ENCODE assay signal across 3 cellular contexts in the genomic region with DNA sequence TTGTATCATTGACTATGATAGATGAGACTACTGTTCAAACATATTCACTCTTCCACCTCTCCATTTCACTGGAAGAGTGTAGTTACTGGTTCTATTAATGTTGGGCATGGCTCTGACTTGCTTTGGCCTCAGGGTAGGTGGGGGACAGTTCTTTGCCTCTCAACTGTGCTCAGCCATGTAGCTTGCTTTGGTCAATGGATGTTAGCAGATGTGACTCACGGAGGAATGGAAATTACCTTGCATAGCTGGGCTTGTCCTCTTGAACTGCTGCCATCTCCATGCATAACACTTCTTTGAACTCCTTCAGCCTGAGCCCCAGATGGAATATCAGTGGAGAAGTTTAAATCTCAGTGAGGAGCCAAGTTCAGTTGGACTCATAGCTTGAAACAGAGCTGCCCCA. TPM values are rescaled to one million over a fixed set of nuclear protein-coding genes. Genes with fewer than 3 reads are reported as not detected.
"Had no signal": no experiment of that assay in that cellular context is flagged by ENCODE, and none has a peak within 500 bp of the region (broad histone marks: within the 10 kb centered on the region; RNA-seq: fewer than 3 reads in every experiment).

No MANE protein-coding gene starts in this region.

RNA-seq across cellular contexts. Expression of gene NPY4R2, which starts 9.1 kb away (rescaled TPM):
- total RNA-seq: GM23248, HT-29 had no signal
- polyA plus RNA-seq: GM23248, IgD-negative memory B cell had no signal
